In genomic region chr20:61937963-61938838, GRCh38 we compare ENCODE assay signal across 1 cellular context.
TF ChIP-seq lines count a peak whose summit lies in the region.

No MANE protein-coding gene starts in this region.

TF ChIP-seq in H1, 55 proteins besides CTCF, POLR2A, EP300 and RAD21:
- TF ChIP-seq JUN (IDR thresholded peaks at IDR 0.05; ENCODE audit: low read depth, low read length) (no peak), HDAC6 (IDR thresholded peaks at IDR 0.05; ENCODE audit: low read depth, low read length) (no peak), CREB1 (IDR thresholded peaks at IDR 0.05) (no peak), BACH1 (IDR thresholded peaks at IDR 0.05; ENCODE audit: low read length) (no peak), SIX5 (IDR thresholded peaks at IDR 0.05; ENCODE audit: low read depth, low read length) (no peak), RFX5 (IDR thresholded peaks at IDR 0.05; ENCODE audit: borderline replicate concordance, low read depth, low read length) (no peak), MAX (IDR thresholded peaks at IDR 0.05) (no peak), NRF1 (IDR thresholded peaks at IDR 0.05; ENCODE audit: low read depth, low read length) (no peak), KDM4A (IDR thresholded peaks at IDR 0.05; ENCODE audit: low read depth, low read length, severe bottlenecking) (no peak), CEBPB (IDR thresholded peaks at IDR 0.05; ENCODE audit: low read depth, low read length) (no peak), CHD1 (IDR thresholded peaks at IDR 0.05; ENCODE audit: low read depth, low read length) (no peak), BCL11A (IDR thresholded peaks at IDR 0.05; ENCODE audit: low read depth in 2 of 2, low read length in 2 of 2) (no peak), RXRA (IDR thresholded peaks at IDR 0.05; ENCODE audit: insufficient read depth, low read depth, low read length) (no peak), GABPA (IDR thresholded peaks at IDR 0.05; ENCODE audit: borderline replicate concordance, insufficient read depth, low read length) (no peak), TAF7 (optimal IDR thresholded peaks at IDR 0.05; ENCODE audit: borderline replicate concordance, low read depth, low read length) (no peak), KDM5A (IDR thresholded peaks at IDR 0.05; ENCODE audit: low read length) (no peak), NANOG (IDR thresholded peaks at IDR 0.05; ENCODE audit: insufficient read depth, low read depth, low read length, poor library complexity, severe bottlenecking) (no peak), RBBP5 (IDR thresholded peaks at IDR 0.05; ENCODE audit: borderline replicate concordance, low read depth, low read length) (no peak), SAP30 (IDR thresholded peaks at IDR 0.05; ENCODE audit: insufficient read depth, insufficient replicate concordance, low read length) (no peak)
